ENCODE assay signal across 8 cellular contexts in the genomic region with DNA sequence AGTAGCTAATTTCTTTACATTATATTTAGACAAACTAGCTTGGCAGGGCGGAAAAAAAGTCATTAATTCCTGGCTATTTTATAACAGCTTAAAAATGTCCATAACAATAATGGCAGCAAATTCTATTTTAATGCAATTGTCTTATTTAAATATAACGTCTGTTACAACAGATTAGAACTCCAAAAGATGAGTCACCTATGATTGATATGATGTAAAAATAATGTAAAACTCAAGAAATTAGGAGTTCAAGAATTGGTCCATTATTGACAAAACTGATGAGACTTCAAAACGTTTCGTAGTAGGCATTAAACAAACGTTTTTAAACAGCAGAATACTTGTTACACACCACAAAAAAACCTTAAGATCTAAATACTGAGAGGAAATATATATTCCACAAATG. TPM values are rescaled to one million over a fixed set of nuclear protein-coding genes. Genes with fewer than 3 reads are reported as not detected.
DNase-seq lines count a peak whose midpoint lies in the region; ATAC-seq and TF ChIP-seq lines count a peak whose summit lies in the region.

No MANE protein-coding gene starts in this region.

- DNase-seq in Panc1 (ENCODE audit: low read depth, low spot score) = no peak
- DNase-seq in epithelial cell of proximal tubule (ENCODE audit: low read depth) = no peak
- no peak for DNase-seq in progenitor cell of endocrine pancreas (ENCODE audit: low spot score, unreplicated experiment)
- DNase-seq in NCI-H2196 treated with DMSO at 0.1 percent for 48 hours (lab: John Stamatoyannopoulos, UW; ENCODE audit: unreplicated experiment) = no peak
- DNase-seq in stimulated activated CD4-positive, alpha-beta T cell treated with anti-CD3 and anti-CD28 coated beads, Interleukin-2, amount 100 ng/mL, for 24 hours = no peak
- DNase-seq in HEK293T (ENCODE audit: extremely low spot score) = no peak
- DNase-seq in SIG-M5 (lab: John Stamatoyannopoulos, UW) = no peak

- H3K9me3 ChIP-seq in ES-I3 (ENCODE audit: control insufficient read depth, insufficient read depth, low read length) (no peaks in the 10 kb centered on the region), Panc1 (ENCODE audit: control insufficient read depth, insufficient read depth, low read depth, low read length) (no peaks in the 10 kb centered on the region)

- H3K4me1 ChIP-seq in ES-I3 (ENCODE audit: insufficient read depth, low read length) (peaks cover 6% of the 10 kb centered on the region; the same call in 1 of the 2 replicates), Panc1 (ENCODE audit: control insufficient read depth, insufficient read depth, low read length) (peaks cover 41% of the 10 kb centered on the region)

- BruUV-seq in Panc1 (replicated peaks; lab: Mats Ljungman, UMichigan) = TSS peak; percentile 55

- POLR2A ChIA-PET in Panc1 (lab: Charles Lee) = no interaction called here
- POLR2A ChIA-PET in HEK293T (lab: Yijun Ruan, JAX) = interaction anchor here (1.2 kb wide), 1 partner anchor 319 kb away, joined by 3 read pairs; no protein-coding TSS in a partner anchor

- H3K27ac Mint-ChIP-seq in progenitor cell of endocrine pancreas = peak overlapping the region; percentile 100

- TF ChIP-seq CTCF in Panc1 (IDR thresholded peaks at IDR 0.05) (no peak), epithelial cell of proximal tubule (conservative IDR thresholded peaks at IDR 0.05; ENCODE audit: low read depth, low read length) (no peak), progenitor cell of endocrine pancreas (IDR thresholded peaks at IDR 0.05; ENCODE audit: unreplicated experiment) (no peak)

- peaks cover 3% of the 10 kb centered on the region for H3K9me3 Mint-ChIP-seq in progenitor cell of endocrine pancreas (ENCODE audit: low read depth)

- no peak for ATAC-seq in Panc1

- peak overlapping the region; percentile 99 for H3K4me3 Mint-ChIP-seq in progenitor cell of endocrine pancreas (ENCODE audit: low read depth)

- peak overlapping the region; percentile 95 to 97 for H3K4me3 ChIP-seq in Panc1 (ENCODE audit: low read depth in 2 of 2, low read length in 2 of 2)
- H3K4me3 ChIP-seq in epithelial cell of proximal tubule (ENCODE audit: low read depth, low read length) = peak overlapping the region; percentile 83

- peaks cover 8% of the 10 kb centered on the region for H3K36me3 Mint-ChIP-seq in progenitor cell of endocrine pancreas (ENCODE audit: insufficient read depth)

- H3K27ac ChIP-seq in Panc1 (ENCODE audit: low read length) = peak overlapping the region; percentile 97

- in situ Hi-C loops in Panc1 (cut with HindIII; ENCODE audit: low pct_unique_long_range_greater_than_20kb, low sequenced_read_pairs) = no loop called here

- H3K27me3 Mint-ChIP-seq in progenitor cell of endocrine pancreas = no peaks in the 10 kb centered on the region

- H3K27me3 ChIP-seq in Panc1 (ENCODE audit: control insufficient read depth, insufficient read depth, low read length) = no peaks in the 10 kb centered on the region

- CTCF ChIA-PET in Panc1 (lab: Charles Lee) = no interaction called here
- CTCF ChIA-PET in HEK293T (lab: Yijun Ruan, JAX) = interaction anchor here (0.6 kb wide), 1 partner anchor 85 kb away, joined by 3 read pairs; no protein-coding TSS in a partner anchor

- peak overlapping the region; percentile 100 for H3K9ac ChIP-seq in ES-I3 (ENCODE audit: low read depth, low read length)

- intact Hi-C loops in Panc1 (cut with micrococcal nuclease; ENCODE audit: unreplicated experiment) = loop anchor here (5.0 to 10.0 kb wide), 2 partner anchors 102 to 259 kb away; no protein-coding TSS in a partner anchor

- H3K36me3 ChIP-seq in ES-I3 (ENCODE audit: insufficient read depth, low read length) (no peaks in the 10 kb centered on the region), Panc1 (ENCODE audit: control insufficient read depth, insufficient read depth, low read length) (peaks cover 12% of the 10 kb centered on the region; the same call in 1 of the 2 replicates)

- peaks cover 38% of the 10 kb centered on the region for H3K4me1 Mint-ChIP-seq in progenitor cell of endocrine pancreas (ENCODE audit: low read depth)

TF ChIP-seq in HEK293T, 16 proteins besides CTCF, POLR2A, EP300 and RAD21:
- no peak for TF ChIP-seq LEF1 (IDR thresholded peaks at IDR 0.05; ENCODE audit: borderline replicate concordance)
- no peak for TF ChIP-seq SUZ12 (IDR thresholded peaks at IDR 0.05)
- TF ChIP-seq ELF4 (IDR thresholded peaks at IDR 0.05) = no peak
- no peak for TF ChIP-seq PKNOX1 (IDR thresholded peaks at IDR 0.05)
- no peak for TF ChIP-seq BHLHE40 (IDR thresholded peaks at IDR 0.05; ENCODE audit: borderline replicate concordance)
- no peak for TF ChIP-seq CTBP1 (IDR thresholded peaks at IDR 0.05; ENCODE audit: borderline replicate concordance)

RNA-seq across cellular contexts. Expression of gene XPO1, which starts 2.7 kb away (rescaled TPM):
- 189 TPM for total RNA-seq in Panc1 (2021; ENCODE audit: unreplicated experiment)
- 78.8 TPM for polyA plus RNA-seq in Panc1 (2012; ENCODE audit: insufficient read length)
- 104 and 128 TPM in 2 replicates for total RNA-seq in epithelial cell of proximal tubule
- total RNA-seq in progenitor cell of endocrine pancreas = 224 and 236 TPM in 2 replicates
